In the genomic region with DNA sequence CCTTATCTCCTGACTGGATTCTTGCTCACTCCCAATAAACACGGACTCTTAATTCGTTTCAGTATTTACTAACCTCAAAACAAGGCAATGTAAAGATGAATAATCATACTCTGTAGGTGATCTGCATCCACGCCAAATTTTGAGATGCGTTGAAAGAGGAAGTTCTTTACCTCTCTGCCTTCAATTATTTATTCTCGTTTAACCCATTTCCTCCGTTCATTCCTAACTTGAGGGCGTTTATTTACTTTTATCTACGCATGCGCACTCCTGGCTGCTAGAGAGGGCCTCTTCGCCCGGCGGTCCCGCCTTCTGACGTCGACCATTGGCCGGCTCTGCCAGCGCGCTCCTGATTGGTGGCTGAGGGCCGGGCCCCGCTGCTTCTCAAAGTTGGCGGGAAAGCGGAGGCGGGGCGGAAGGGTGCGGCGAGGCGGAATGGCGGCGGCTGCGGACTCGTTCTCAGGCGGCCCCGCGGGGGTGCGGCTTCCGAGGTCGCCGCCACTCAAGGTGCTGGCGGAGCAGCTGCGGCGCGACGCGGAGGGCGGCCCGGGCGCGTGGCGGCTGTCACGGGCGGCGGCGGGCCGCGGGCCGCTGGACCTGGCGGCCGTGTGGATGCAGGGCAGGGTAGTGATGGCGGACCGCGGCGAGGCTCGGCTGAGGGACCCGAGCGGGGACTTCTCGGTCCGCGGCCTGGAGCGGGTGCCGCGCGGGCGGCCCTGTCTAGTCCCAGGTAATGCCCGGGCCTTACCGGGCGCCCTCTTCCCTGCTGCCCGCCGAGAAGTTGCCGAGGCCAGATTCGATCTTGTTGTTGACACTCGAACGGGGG, we compare ENCODE assay signal across 1 cellular context.
TF ChIP-seq lines count a peak whose summit lies in the region.

RMI2 (plus strand) TSS at position 420 of the 823 bp plus-strand sequence; CDS start at position 433, 13 bp downstream.

TF ChIP-seq in HepG2, 621 proteins besides CTCF, POLR2A, EP300 and RAD21 (continued from another document):
- TF ChIP-seq ZBTB25 (CRISPR knock-in tag; IDR thresholded peaks at IDR 0.05) (peak; percentile 35; the same call in 1 of the 2 replicates), FOSL1 (CRISPR knock-in tag; IDR thresholded peaks at IDR 0.05; ENCODE audit: borderline replicate concordance) (no peak), ZNF766 (CRISPR knock-in tag; IDR thresholded peaks at IDR 0.05; ENCODE audit: borderline replicate concordance) (peak; percentile 94), GATAD1 (CRISPR knock-in tag; IDR thresholded peaks at IDR 0.05) (peak; percentile 88)
- TF ChIP-seq, protein P1, sequence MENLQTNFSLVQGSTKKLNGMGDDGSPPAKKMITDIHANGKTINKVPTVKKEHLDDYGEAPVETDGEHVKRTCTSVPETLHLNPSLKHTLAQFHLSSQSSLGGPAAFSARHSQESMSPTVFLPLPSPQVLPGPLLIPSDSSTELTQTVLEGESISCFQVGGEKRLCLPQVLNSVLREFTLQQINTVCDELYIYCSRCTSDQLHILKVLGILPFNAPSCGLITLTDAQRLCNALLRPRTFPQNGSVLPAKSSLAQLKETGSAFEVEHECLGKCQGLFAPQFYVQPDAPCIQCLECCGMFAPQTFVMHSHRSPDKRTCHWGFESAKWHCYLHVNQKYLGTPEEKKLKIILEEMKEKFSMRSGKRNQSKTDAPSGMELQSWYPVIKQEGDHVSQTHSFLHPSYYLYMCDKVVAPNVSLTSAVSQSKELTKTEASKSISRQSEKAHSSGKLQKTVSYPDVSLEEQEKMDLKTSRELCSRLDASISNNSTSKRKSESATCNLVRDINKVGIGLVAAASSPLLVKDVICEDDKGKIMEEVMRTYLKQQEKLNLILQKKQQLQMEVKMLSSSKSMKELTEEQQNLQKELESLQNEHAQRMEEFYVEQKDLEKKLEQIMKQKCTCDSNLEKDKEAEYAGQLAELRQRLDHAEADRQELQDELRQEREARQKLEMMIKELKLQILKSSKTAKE (CRISPR knock-in tag; IDR thresholded peaks at IDR 0.05; ENCODE audit: borderline replicate concordance): 0 out of 2 replicates have a peak, but pooled peaks have one; percentile 36
